10 cellular contexts compared by ENCODE assay signal in the genomic region with DNA sequence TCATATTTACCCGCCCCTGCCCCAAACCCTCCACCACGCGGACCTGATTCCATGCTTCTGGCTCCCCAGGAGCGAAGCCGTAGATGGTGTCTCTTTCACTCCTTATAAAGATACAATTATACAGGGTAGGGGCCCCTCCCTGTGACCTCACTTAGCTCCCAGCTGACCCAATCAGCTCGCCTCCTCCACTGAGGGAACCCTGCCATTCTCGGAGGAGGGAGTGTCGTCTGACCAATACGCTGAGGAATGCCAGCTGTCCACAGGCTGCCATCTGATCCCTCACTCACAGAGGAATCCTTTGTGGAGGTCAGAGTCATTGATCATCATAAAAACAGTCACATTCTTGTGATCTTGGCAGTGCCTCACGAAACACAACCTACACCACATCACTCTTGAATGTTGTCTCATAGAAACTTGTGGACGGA.
DNase-seq lines count a peak whose midpoint lies in the region; ATAC-seq and TF ChIP-seq lines count a peak whose summit lies in the region.
"Had no signal": no experiment of that assay in that cellular context is flagged by ENCODE, and none has a peak within 500 bp of the region (broad histone marks: within the 10 kb centered on the region; RNA-seq: fewer than 3 reads in every experiment).

No MANE protein-coding gene starts in this region.

- H3K4me1 ChIP-seq in mucosa of descending colon (ENCODE audit: low read depth), result no peaks in the 10 kb centered on the region

- DNase-seq in AG08395 (ENCODE audit: low spot score), result peak; percentile 99
- peak; percentile 75 for DNase-seq in NCI-H2196 treated with DMSO at 0.1 percent for 48 hours (lab: John Stamatoyannopoulos, UW; ENCODE audit: unreplicated experiment)
- DNase-seq in epithelial cell of prostate (ENCODE audit: low read depth, low spot score), result peak; percentile 100
- DNase-seq in mucosa of descending colon, result peak in 1 of 3 donors; percentile 13
- DNase-seq in stimulated activated naive B cell treated with anti-CD40 and anti-IgM and Interleukin-4, amounts not matched to agents 10 μg/mL and 1 μg/mL and 100 μg/mL, for 72 hours, result no peak
- DNase-seq in GDM1 (lab: John Stamatoyannopoulos, UW), result no peak
- no peak for DNase-seq in OCI-M2 (lab: John Stamatoyannopoulos, UW; ENCODE audit: unreplicated experiment)
- DNase-seq: DND-41 had no signal

- H3K36me3 Mint-ChIP-seq in stimulated activated naive B cell treated with anti-CD40 and anti-IgM and Interleukin-4, amounts not matched to agents 10 μg/mL and 1 μg/mL and 100 μg/mL, for 72 hours, result no peaks in the 10 kb centered on the region

- peaks cover 7 to 16% of the 10 kb centered on the region in 2 donors for H3K27me3 Mint-ChIP-seq in stimulated activated naive B cell treated with anti-CD40 and anti-IgM and Interleukin-4, amounts not matched to agents 10 μg/mL and 1 μg/mL and 100 μg/mL, for 72 hours

- H3K4me1 Mint-ChIP-seq in stimulated activated naive B cell treated with anti-CD40 and anti-IgM and Interleukin-4, amounts not matched to agents 10 μg/mL and 1 μg/mL and 100 μg/mL, for 72 hours, result no peaks in the 10 kb centered on the region

- no peaks in the 10 kb centered on the region for H3K9me3 Mint-ChIP-seq in stimulated activated naive B cell treated with anti-CD40 and anti-IgM and Interleukin-4, amounts not matched to agents 10 μg/mL and 1 μg/mL and 100 μg/mL, for 72 hours
- H3K9me3 Mint-ChIP-seq: T-helper 2 cell treated with Interferon-gamma antibody and Interleukin-4, amounts not matched to agents 5 μg/mL and 100 μg/mL, for 36 hours had no signal

- H3K27ac Mint-ChIP-seq in stimulated activated naive B cell treated with anti-CD40 and anti-IgM and Interleukin-4, amounts not matched to agents 10 μg/mL and 1 μg/mL and 100 μg/mL, for 72 hours, result no peak overlapping the region
- H3K27ac Mint-ChIP-seq: T-helper 2 cell treated with Interferon-gamma antibody and Interleukin-4, amounts not matched to agents 5 μg/mL and 100 μg/mL, for 36 hours had no signal

- H3K27ac ChIP-seq in epithelial cell of prostate, result peak overlapping the region; percentile 86

- H3K4me3 ChIP-seq in mucosa of descending colon, result no peak overlapping the region

- H3K4me3 Mint-ChIP-seq in stimulated activated naive B cell treated with anti-CD40 and anti-IgM and Interleukin-4, amounts not matched to agents 10 μg/mL and 1 μg/mL and 100 μg/mL, for 72 hours, result no peak overlapping the region
- H3K4me3 Mint-ChIP-seq: T-helper 2 cell treated with Interferon-gamma antibody and Interleukin-4, amounts not matched to agents 5 μg/mL and 100 μg/mL, for 36 hours had no signal

- no peak for TF ChIP-seq CTCF in mucosa of descending colon (IDR thresholded peaks at IDR 0.05)

- no peaks in the 10 kb centered on the region for H3K9me3 ChIP-seq in mucosa of descending colon

- ATAC-seq in mucosa of descending colon (peak; percentile 57), HG03025 (IDR thresholded peaks at IDR 0.05; ENCODE audit: low FRiP score, unreplicated experiment) (no peak)
- no peak for ATAC-seq in stimulated activated naive B cell treated with anti-CD40 and anti-IgM and Interleukin-4, amounts not matched to agents 10 μg/mL and 1 μg/mL and 100 μg/mL, for 72 hours (replicated peaks)

- H3K36me3 ChIP-seq in mucosa of descending colon (ENCODE audit: low read depth), result no peaks in the 10 kb centered on the region

- intact Hi-C loops in mucosa of descending colon (cut with DNase I, micrococcal nuclease), result no loop called here

Comparison
In these comparisons a context has a peak if more than half of its experiments do, and no peak if none do; other contexts are left out.
1. DNase-seq: peak in AG08395 (single experiment), NCI-H2196 treated with DMSO at 0.1 percent for 48 hours (single experiment) and epithelial cell of prostate (single experiment); none in stimulated activated naive B cell treated with anti-CD40 and anti-IgM and Interleukin-4, amounts not matched to agents 10 μg/mL and 1 μg/mL and 100 μg/mL, for 72 hours (single experiment), GDM1 (single experiment) and OCI-M2 (single experiment).